In the genomic region with DNA sequence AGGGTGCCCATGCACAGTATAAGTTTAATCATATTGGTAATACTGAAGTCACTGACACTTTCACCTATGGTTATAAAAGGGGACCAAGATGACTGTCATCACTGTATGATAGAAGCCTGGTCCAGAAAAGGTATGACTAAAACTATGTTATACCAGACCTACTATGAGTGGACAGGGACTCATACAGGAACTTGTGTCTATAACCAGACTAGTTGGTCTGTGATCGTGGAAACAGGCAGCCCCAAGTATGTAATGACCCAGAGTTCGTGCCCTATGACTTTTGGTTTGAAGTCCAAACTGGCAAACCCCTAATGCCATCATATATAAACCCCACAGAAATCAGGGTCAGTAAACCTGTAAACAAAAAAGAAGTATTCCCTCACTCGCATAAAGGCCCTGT, we compare ENCODE assay signal across 20 cellular contexts.
DNase-seq lines count a peak whose midpoint lies in the region; ATAC-seq and FAIRE-seq lines count a peak whose summit lies in the region.
"Had no signal": no experiment of that assay in that cellular context is flagged by ENCODE, and none has a peak within 500 bp of the region (broad histone marks: within the 10 kb centered on the region; RNA-seq: fewer than 3 reads in every experiment).

No MANE protein-coding gene starts in this region.

- no peaks in the 10 kb centered on the region for H3K27me3 Mint-ChIP-seq in activated CD4-positive, alpha-beta memory T cell treated with anti-CD3 and anti-CD28 coated beads for 36 hours
- no peaks in the 10 kb centered on the region for H3K27me3 Mint-ChIP-seq in activated CD4-positive, alpha-beta memory T cell treated with anti-CD3 and anti-CD28 coated beads, Interleukin-2, amount 10 ng/mL, durations not matched to agents 7 days and 5 days
- no peaks in the 10 kb centered on the region for H3K27me3 Mint-ChIP-seq in stimulated activated naive CD8-positive, alpha-beta T cell treated with anti-CD3 and anti-CD28 coated beads, Interleukin-15, Interleukin-2, amounts not matched to agents 100 ng/mL and 50 ng/mL, for 24 hours
- H3K27me3 Mint-ChIP-seq: CD4-positive, alpha-beta memory T cell had no signal

- no peak overlapping the region for H3K4me3 Mint-ChIP-seq in activated CD4-positive, alpha-beta memory T cell treated with anti-CD3 and anti-CD28 coated beads for 36 hours
- H3K4me3 Mint-ChIP-seq in activated CD4-positive, alpha-beta memory T cell treated with anti-CD3 and anti-CD28 coated beads, Interleukin-2, amount 10 ng/mL, durations not matched to agents 7 days and 5 days, result no peak overlapping the region
- no peak overlapping the region for H3K4me3 Mint-ChIP-seq in stimulated activated naive CD8-positive, alpha-beta T cell treated with anti-CD3 and anti-CD28 coated beads, Interleukin-15, Interleukin-2, amounts not matched to agents 100 ng/mL and 50 ng/mL, for 24 hours
- H3K4me3 Mint-ChIP-seq: CD4-positive, alpha-beta memory T cell had no signal

- no peaks in the 10 kb centered on the region for H3K9me3 Mint-ChIP-seq in activated CD4-positive, alpha-beta memory T cell treated with anti-CD3 and anti-CD28 coated beads for 36 hours
- H3K9me3 Mint-ChIP-seq in activated CD4-positive, alpha-beta memory T cell treated with anti-CD3 and anti-CD28 coated beads, Interleukin-2, amount 10 ng/mL, durations not matched to agents 7 days and 5 days, result no peaks in the 10 kb centered on the region
- H3K9me3 Mint-ChIP-seq in stimulated activated naive CD8-positive, alpha-beta T cell treated with anti-CD3 and anti-CD28 coated beads, Interleukin-15, Interleukin-2, amounts not matched to agents 100 ng/mL and 50 ng/mL, for 24 hours, result no peaks in the 10 kb centered on the region
- H3K9me3 Mint-ChIP-seq: CD4-positive, alpha-beta memory T cell had no signal

- intact Hi-C loops in activated CD4-positive, alpha-beta memory T cell treated with anti-CD3 and anti-CD28 coated beads for 36 hours (cut with micrococcal nuclease), result loop anchor here (2.0 to 10.0 kb wide), 3 partner anchors 25 to 251 kb away; no protein-coding TSS in a partner anchor

- peaks cover 12% of the 10 kb centered on the region for H3K36me3 Mint-ChIP-seq in activated CD4-positive, alpha-beta memory T cell treated with anti-CD3 and anti-CD28 coated beads for 36 hours
- peaks cover 26% of the 10 kb centered on the region for H3K36me3 Mint-ChIP-seq in activated CD4-positive, alpha-beta memory T cell treated with anti-CD3 and anti-CD28 coated beads, Interleukin-2, amount 10 ng/mL, durations not matched to agents 7 days and 5 days (ENCODE audit: low read depth)
- H3K36me3 Mint-ChIP-seq in stimulated activated naive CD8-positive, alpha-beta T cell treated with anti-CD3 and anti-CD28 coated beads, Interleukin-15, Interleukin-2, amounts not matched to agents 100 ng/mL and 50 ng/mL, for 24 hours (ENCODE audit: low read depth), result peaks cover 17% of the 10 kb centered on the region

- FAIRE-seq in islet of Langerhans (lab: Jason Lieb, UNC), result peak; percentile 51
- no peak for FAIRE-seq in GM19239 (lab: Jason Lieb, UNC)
- FAIRE-seq: A549, D721Med, G401.6, GM12891, HepG2, HTR-8/SVneo had no signal

- H3K4me1 Mint-ChIP-seq in activated CD4-positive, alpha-beta memory T cell treated with anti-CD3 and anti-CD28 coated beads for 36 hours (ENCODE audit: low read depth), result peaks cover 43% of the 10 kb centered on the region
- H3K4me1 Mint-ChIP-seq in activated CD4-positive, alpha-beta memory T cell treated with anti-CD3 and anti-CD28 coated beads, Interleukin-2, amount 10 ng/mL, durations not matched to agents 7 days and 5 days, result peaks cover 9% of the 10 kb centered on the region
- H3K4me1 Mint-ChIP-seq in stimulated activated naive CD8-positive, alpha-beta T cell treated with anti-CD3 and anti-CD28 coated beads, Interleukin-15, Interleukin-2, amounts not matched to agents 100 ng/mL and 50 ng/mL, for 24 hours (ENCODE audit: low read depth), result peaks cover 19% of the 10 kb centered on the region

- peak overlapping the region; percentile 33 for H3K27ac Mint-ChIP-seq in activated CD4-positive, alpha-beta memory T cell treated with anti-CD3 and anti-CD28 coated beads for 36 hours
- no peak overlapping the region for H3K27ac Mint-ChIP-seq in activated CD4-positive, alpha-beta memory T cell treated with anti-CD3 and anti-CD28 coated beads, Interleukin-2, amount 10 ng/mL, durations not matched to agents 7 days and 5 days
- H3K27ac Mint-ChIP-seq in stimulated activated naive CD8-positive, alpha-beta T cell treated with anti-CD3 and anti-CD28 coated beads, Interleukin-15, Interleukin-2, amounts not matched to agents 100 ng/mL and 50 ng/mL, for 24 hours, result peak overlapping the region; percentile 11

- no peak for ATAC-seq in stimulated activated naive CD8-positive, alpha-beta T cell treated with anti-CD3 and anti-CD28 coated beads, Interleukin-15, Interleukin-2, amounts not matched to agents 100 U/mL and 50 U/mL, for 24 hours
- ATAC-seq: A549, HepG2 had no signal

- POLR2A ChIA-PET in activated CD4-positive, alpha-beta memory T cell treated with anti-CD3 and anti-CD28 coated beads for 36 hours (lab: Charles Lee), result interaction anchor here (1.0 kb wide), 1 partner anchor 16 kb away, joined by 3 read pairs; no protein-coding TSS in a partner anchor
- POLR2A ChIA-PET in activated CD4-positive, alpha-beta memory T cell treated with anti-CD3 and anti-CD28 coated beads, Interleukin-2, amount 10 ng/mL, durations not matched to agents 7 days and 5 days (lab: Charles Lee), result no interaction called here

- peak; percentile 34 for DNase-seq in activated CD4-positive, alpha-beta memory T cell treated with anti-CD3 and anti-CD28 coated beads for 36 hours
- no peak for DNase-seq in activated CD4-positive, alpha-beta memory T cell treated with anti-CD3 and anti-CD28 coated beads, Interleukin-2, amount 10 ng/mL, durations not matched to agents 7 days and 5 days
- DNase-seq in stimulated activated naive CD8-positive, alpha-beta T cell treated with anti-CD3 and anti-CD28 coated beads, Interleukin-15, Interleukin-2, amounts not matched to agents 100 U/mL and 50 U/mL, for 24 hours, result no peak
- DNase-seq in GM19239 (ENCODE audit: insufficient read length, low spot score) (no peak), HPDE6-E6E7 (ENCODE audit: extremely low spot score) (no peak)
- DNase-seq: BE2C; CD4-positive, alpha-beta memory T cell; COR-L47; DMS153; DMS79 treated with DMSO at 0.1 percent for 48 hours; EL; GOT3 had no signal

- CTCF ChIA-PET in activated CD4-positive, alpha-beta memory T cell treated with anti-CD3 and anti-CD28 coated beads for 36 hours (lab: Charles Lee), result no interaction called here
- CTCF ChIA-PET in activated CD4-positive, alpha-beta memory T cell treated with anti-CD3 and anti-CD28 coated beads, Interleukin-2, amount 10 ng/mL, durations not matched to agents 7 days and 5 days (lab: Charles Lee), result no interaction called here
